In genomic region chr20:32972181-32973076, GRCh38 we compare ENCODE assay signal across 1 cellular context.
TF ChIP-seq lines count a peak whose summit lies in the region.

No MANE protein-coding gene starts in this region.

TF ChIP-seq in H1, 55 proteins besides CTCF, POLR2A, EP300 and RAD21:
- no peak for TF ChIP-seq ATF2 (IDR thresholded peaks at IDR 0.05; ENCODE audit: low read length)
